10 cellular contexts compared by ENCODE assay signal in the genomic region with DNA sequence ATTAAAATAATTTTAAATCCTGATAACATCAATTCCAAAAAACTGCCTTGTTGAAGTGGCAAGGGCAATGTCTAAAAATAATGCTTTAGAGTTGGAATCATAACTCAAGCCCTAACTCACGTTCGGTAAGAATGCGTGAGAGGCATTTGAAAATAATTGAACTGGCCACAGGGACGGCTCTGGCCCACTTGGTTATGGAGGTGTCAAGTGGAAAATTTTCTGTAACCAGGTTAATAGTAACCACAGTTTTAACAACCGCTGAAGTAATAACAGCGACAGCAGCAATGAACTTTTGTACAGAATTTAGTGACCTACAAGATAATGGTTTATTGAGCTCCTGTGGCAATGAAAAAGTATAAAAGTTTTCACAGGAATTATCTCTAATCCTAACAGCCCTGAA.
DNase-seq lines count a peak whose midpoint lies in the region; ATAC-seq, FAIRE-seq and TF ChIP-seq lines count a peak whose summit lies in the region.
"Had no signal": no experiment of that assay in that cellular context is flagged by ENCODE, and none has a peak within 500 bp of the region (broad histone marks: within the 10 kb centered on the region; RNA-seq: fewer than 3 reads in every experiment).

No MANE protein-coding gene starts in this region.

- no peaks in the 10 kb centered on the region for H3K9me3 Mint-ChIP-seq in T-helper 1 cell treated with Interleukin-12 subunit alpha and Interleukin-12 subunit beta and Interleukin-4 antibody, amounts not matched to agents 30 μg/mL and 1 μg/mL, for 36 hours
- no peaks in the 10 kb centered on the region for H3K9me3 Mint-ChIP-seq in activated naive CD8-positive, alpha-beta T cell treated with anti-CD3 and anti-CD28 coated beads for 36 hours

- intact Hi-C loops in kidney (cut with DNase I): no loop called here

- peaks cover 0 to 2% of the 10 kb centered on the region in 2 donors for H3K36me3 ChIP-seq in kidney (ENCODE audit: control insufficient read depth in 1 of 2, insufficient read depth in 2 of 2, low read length in 2 of 2)
- H3K36me3 ChIP-seq in subcutaneous abdominal adipose tissue (ENCODE audit: control insufficient read depth in 5 of 5, insufficient read depth in 5 of 5, low read length in 5 of 5): peaks cover 0 to 18% (median 15%) of the 10 kb centered on the region in 5 donors

- no peak for ATAC-seq in HG03097 (IDR thresholded peaks at IDR 0.05; ENCODE audit: low FRiP score, unreplicated experiment)

- H3K4me3 ChIP-seq in kidney (ENCODE audit: low read length in 2 of 2): peak overlapping the region in 1 of 2 donors; percentile 28
- peak overlapping the region in 3 of 5 donors; percentile 33 to 52 (median 34) for H3K4me3 ChIP-seq in subcutaneous abdominal adipose tissue (ENCODE audit: low read depth in 1 of 5, low read length in 5 of 5)

- H3K36me3 Mint-ChIP-seq in T-helper 1 cell treated with Interleukin-12 subunit alpha and Interleukin-12 subunit beta and Interleukin-4 antibody, amounts not matched to agents 30 μg/mL and 1 μg/mL, for 36 hours (ENCODE audit: low read depth): peaks cover 77% of the 10 kb centered on the region
- peaks cover 89% of the 10 kb centered on the region for H3K36me3 Mint-ChIP-seq in activated naive CD8-positive, alpha-beta T cell treated with anti-CD3 and anti-CD28 coated beads for 36 hours

- H3K9me3 ChIP-seq in kidney (ENCODE audit: control insufficient read depth in 1 of 2, low read length in 2 of 2) (no peaks in the 10 kb centered on the region), subcutaneous abdominal adipose tissue (ENCODE audit: control insufficient read depth in 5 of 5, low read length in 5 of 5) (no peaks in the 10 kb centered on the region)

- H3K4me1 ChIP-seq in kidney (ENCODE audit: control insufficient read depth in 1 of 2, insufficient read depth in 1 of 2, low read depth in 1 of 2, low read length in 2 of 2) (peaks cover 20 to 45% of the 10 kb centered on the region in 2 donors), subcutaneous abdominal adipose tissue (ENCODE audit: control insufficient read depth in 5 of 5, insufficient read depth in 5 of 5, low read length in 5 of 5) (peaks cover 4 to 100% (median 52%) of the 10 kb centered on the region in 5 donors)

- H3K27me3 ChIP-seq in subcutaneous abdominal adipose tissue (ENCODE audit: control insufficient read depth in 5 of 5, insufficient read depth in 4 of 5, low read length in 5 of 5): peaks cover 0 to 3% (median 0%) of the 10 kb centered on the region in 5 donors

- no peak for TF ChIP-seq CTCF in kidney (IDR thresholded peaks at IDR 0.05; ENCODE audit: borderline replicate concordance, extremely low read depth, insufficient read depth)

- peak overlapping the region; percentile 87 for H3K4me3 Mint-ChIP-seq in T-helper 1 cell treated with Interleukin-12 subunit alpha and Interleukin-12 subunit beta and Interleukin-4 antibody, amounts not matched to agents 30 μg/mL and 1 μg/mL, for 36 hours
- peak overlapping the region; percentile 80 for H3K4me3 Mint-ChIP-seq in activated naive CD8-positive, alpha-beta T cell treated with anti-CD3 and anti-CD28 coated beads for 36 hours

- DNase-seq in T-helper 1 cell (no peak), kidney (no peak), NCI-H510A (lab: John Stamatoyannopoulos, UW) (no peak), SW480 (ENCODE audit: low spot score) (no peak)
- DNase-seq in activated naive CD8-positive, alpha-beta T cell treated with anti-CD3 and anti-CD28 coated beads for 36 hours: no peak
- DNase-seq: 8988T, OCI-M1 had no signal

- no peaks in the 10 kb centered on the region for H3K27me3 Mint-ChIP-seq in T-helper 1 cell treated with Interleukin-12 subunit alpha and Interleukin-12 subunit beta and Interleukin-4 antibody, amounts not matched to agents 30 μg/mL and 1 μg/mL, for 36 hours (ENCODE audit: low read depth)
- no peaks in the 10 kb centered on the region for H3K27me3 Mint-ChIP-seq in activated naive CD8-positive, alpha-beta T cell treated with anti-CD3 and anti-CD28 coated beads for 36 hours

- FAIRE-seq in kidney (lab: Jason Lieb, UNC): no peak

- H3K27ac Mint-ChIP-seq in T-helper 1 cell treated with Interleukin-12 subunit alpha and Interleukin-12 subunit beta and Interleukin-4 antibody, amounts not matched to agents 30 μg/mL and 1 μg/mL, for 36 hours: peak overlapping the region; percentile 88
- H3K27ac Mint-ChIP-seq in activated naive CD8-positive, alpha-beta T cell treated with anti-CD3 and anti-CD28 coated beads for 36 hours: peak overlapping the region; percentile 99

- H3K27ac ChIP-seq in kidney (ENCODE audit: low read depth in 2 of 2, low read length in 2 of 2) (peak overlapping the region; percentile 40 to 66), subcutaneous abdominal adipose tissue (ENCODE audit: low read depth, low read length) (peak overlapping the region; percentile 77)

- H3K9ac ChIP-seq in kidney (ENCODE audit: low read length in 2 of 2) (peak overlapping the region in 1 of 2 donors; percentile 9), subcutaneous abdominal adipose tissue (ENCODE audit: low read length in 5 of 5) (peak overlapping the region in 2 of 5 donors; percentile 11 to 57)

- peaks cover 87% of the 10 kb centered on the region for H3K4me1 Mint-ChIP-seq in T-helper 1 cell treated with Interleukin-12 subunit alpha and Interleukin-12 subunit beta and Interleukin-4 antibody, amounts not matched to agents 30 μg/mL and 1 μg/mL, for 36 hours (ENCODE audit: low read depth)
- peaks cover 93% of the 10 kb centered on the region for H3K4me1 Mint-ChIP-seq in activated naive CD8-positive, alpha-beta T cell treated with anti-CD3 and anti-CD28 coated beads for 36 hours
